8 cellular contexts compared by ENCODE assay signal in the genomic region with DNA sequence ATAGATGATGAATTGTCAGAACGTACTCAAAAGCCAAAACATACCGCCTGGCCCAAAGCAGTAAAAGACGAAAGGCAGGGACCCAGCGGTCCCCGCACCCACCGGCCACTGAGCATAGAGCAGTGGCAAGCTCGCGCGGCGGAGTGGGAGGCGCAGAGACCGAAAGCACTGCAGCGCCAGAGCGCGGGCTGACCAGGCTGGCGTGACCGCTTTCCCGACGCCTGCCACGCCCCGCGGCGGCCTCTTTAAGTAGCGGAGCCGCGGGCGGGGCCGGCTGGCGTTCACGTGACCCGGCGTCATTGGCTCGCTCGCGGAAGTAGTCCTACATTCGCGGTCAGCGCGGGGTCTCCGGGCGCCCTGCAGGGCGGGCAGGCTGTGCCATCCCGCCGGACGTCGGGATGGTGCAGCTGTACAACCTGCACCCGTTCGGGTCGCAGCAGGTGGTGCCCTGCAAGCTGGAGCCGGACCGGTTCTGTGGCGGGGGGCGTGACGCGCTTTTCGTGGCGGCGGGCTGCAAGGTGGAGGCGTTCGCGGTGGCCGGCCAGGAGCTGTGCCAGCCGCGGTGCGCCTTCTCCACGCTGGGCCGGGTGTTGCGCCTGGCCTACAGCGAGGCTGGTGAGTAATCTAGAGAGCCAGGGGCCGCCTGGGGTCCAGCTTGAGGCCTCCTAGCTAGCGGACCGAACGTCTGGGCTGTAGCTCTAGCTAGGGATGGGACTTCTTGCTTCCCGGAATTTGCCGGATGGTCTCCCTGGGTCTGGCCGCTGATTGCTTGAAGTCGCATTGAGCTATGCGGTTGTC. TPM values are rescaled to one million over a fixed set of nuclear protein-coding genes. Genes with fewer than 3 reads are reported as not detected.
DNase-seq lines count a peak whose midpoint lies in the region; ATAC-seq and TF ChIP-seq lines count a peak whose summit lies in the region.

A gene with protein sequence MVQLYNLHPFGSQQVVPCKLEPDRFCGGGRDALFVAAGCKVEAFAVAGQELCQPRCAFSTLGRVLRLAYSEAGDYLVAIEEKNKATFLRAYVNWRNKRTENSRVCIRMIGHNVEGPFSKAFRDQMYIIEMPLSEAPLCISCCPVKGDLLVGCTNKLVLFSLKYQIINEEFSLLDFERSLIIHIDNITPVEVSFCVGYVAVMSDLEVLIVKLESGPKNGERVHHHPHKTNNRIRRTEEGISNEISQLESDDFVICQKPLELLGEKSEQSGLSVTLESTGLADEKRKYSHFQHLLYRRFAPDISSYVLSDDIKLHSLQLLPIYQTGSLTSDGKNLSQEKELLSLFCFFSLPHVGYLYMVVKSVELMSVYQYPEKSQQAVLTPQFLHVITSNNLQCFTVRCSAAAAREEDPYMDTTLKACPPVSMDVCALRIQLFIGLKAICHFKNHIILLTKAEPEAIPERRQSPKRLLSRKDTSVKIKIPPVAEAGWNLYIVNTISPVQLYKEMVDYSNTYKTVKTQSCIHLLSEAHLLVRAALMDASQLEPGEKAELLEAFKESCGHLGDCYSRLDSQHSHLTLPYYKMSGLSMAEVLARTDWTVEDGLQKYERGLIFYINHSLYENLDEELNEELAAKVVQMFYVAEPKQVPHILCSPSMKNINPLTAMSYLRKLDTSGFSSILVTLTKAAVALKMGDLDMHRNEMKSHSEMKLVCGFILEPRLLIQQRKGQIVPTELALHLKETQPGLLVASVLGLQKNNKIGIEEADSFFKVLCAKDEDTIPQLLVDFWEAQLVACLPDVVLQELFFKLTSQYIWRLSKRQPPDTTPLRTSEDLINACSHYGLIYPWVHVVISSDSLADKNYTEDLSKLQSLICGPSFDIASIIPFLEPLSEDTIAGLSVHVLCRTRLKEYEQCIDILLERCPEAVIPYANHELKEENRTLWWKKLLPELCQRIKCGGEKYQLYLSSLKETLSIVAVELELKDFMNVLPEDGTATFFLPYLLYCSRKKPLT (plus strand): TSS at position 313 of the 798 bp plus-strand sequence. CDS start 86 bp downstream, at position 399.

- peak within 1 kb of the TSS; percentile 93 to 94 for H3K27ac ChIP-seq in left lung

- H3K27me3 ChIP-seq in left lung: no peaks in the 10 kb centered on the region

- peak; percentile 98 for DNase-seq in CD1c-positive myeloid dendritic cell (ENCODE audit: extremely low spot score)
- peak; percentile 93 for DNase-seq in NCI-H748 (lab: John Stamatoyannopoulos, UW; ENCODE audit: unreplicated experiment)
- peak; percentile 71 for DNase-seq in activated CD4-positive, alpha-beta T cell treated with anti-CD3 and anti-CD28 coated beads, Interleukin-2, amount 50 U/mL, for 1 hour
- DNase-seq in dedifferentiated amniotic fluid mesenchymal stem cell (ENCODE audit: extremely low spot score): peak; percentile 84
- peak; percentile 94 to 99 for DNase-seq in left lung
- peak; percentile 70 to 75 for DNase-seq in stimulated activated CD4-positive, alpha-beta T cell treated with anti-CD3 and anti-CD28 coated beads, Interleukin-2, amount 100 ng/mL, for 48 hours

- peak within 1 kb of the TSS; percentile 94 to 99 for H3K4me3 ChIP-seq in left lung

- no peak for TF ChIP-seq CTCF in left lung (IDR thresholded peaks at IDR 0.05)

- intact Hi-C loops in left lung (cut with DNase I): no loop called here

- H3K36me3 ChIP-seq in left lung: no peaks in the 10 kb centered on the region

- ATAC-seq in GM19397 (IDR thresholded peaks at IDR 0.05; ENCODE audit: unreplicated experiment) (peak; percentile 95), HG03565 (IDR thresholded peaks at IDR 0.05; ENCODE audit: unreplicated experiment) (peak; percentile 94), left lung (peak; percentile 97)

- H3K9me3 ChIP-seq in left lung: no peaks in the 10 kb centered on the region

- H3K4me1 ChIP-seq in left lung: peaks cover 3 to 35% of the 10 kb centered on the region in 2 donors

RNA-seq across cellular contexts. Expression of the gene that starts here (rescaled TPM):
- total RNA-seq in left lung: 10 to 100 TPM; 26.2 to 28.7 TPM

Comparison
In these comparisons a context has a peak if more than half of its experiments do, and no peak if none do; other contexts are left out.
1. Peak in every context shown above with its lines: DNase-seq, ATAC-seq, H3K4me3 ChIP-seq and H3K27ac ChIP-seq.